ENCODE assay signal across 18 cellular contexts in the genomic region with DNA sequence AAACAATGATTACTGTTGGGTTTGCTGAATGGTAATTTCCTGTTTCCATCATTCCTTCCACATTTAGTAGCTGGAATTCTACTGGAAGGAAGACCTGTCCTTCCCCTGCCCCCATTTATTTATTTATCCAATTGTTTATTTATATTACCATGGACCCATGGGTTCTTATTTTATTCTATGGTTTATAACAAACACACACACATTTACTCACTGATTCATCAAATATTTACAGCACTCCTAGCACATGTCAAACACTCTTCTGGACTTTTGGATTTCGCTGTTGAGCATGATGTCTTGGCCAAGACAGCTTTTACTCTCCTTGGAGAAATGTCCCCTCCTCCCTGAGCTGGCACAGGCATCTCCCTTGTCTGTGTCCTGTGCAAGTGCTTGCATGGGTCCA.
"Had no signal": no experiment of that assay in that cellular context is flagged by ENCODE, and none has a peak within 500 bp of the region (broad histone marks: within the 10 kb centered on the region; RNA-seq: fewer than 3 reads in every experiment).

No MANE protein-coding gene starts in this region.

- DNase-seq: cortex of kidney; dorsolateral prefrontal cortex; effector CD8-positive, alpha-beta T cell; glutamatergic neuron; kidney; left colon; naive thymus-derived CD4-positive, alpha-beta T cell; nephron progenitor cell; spleen; stimulated activated CD4-positive, alpha-beta T cell treated with anti-CD3 and anti-CD28 coated beads, Interleukin-15, amount 100 ng/mL, for 24 hours; stimulated activated CD4-positive, alpha-beta T cell treated with anti-CD3 and anti-CD28 coated beads, Interleukin-1b, Interleukin-23, amount 100 ng/mL, for 48 hours; stimulated activated CD4-positive, alpha-beta T cell treated with anti-CD3 and anti-CD28 coated beads, Interleukin-4, amount 100 ng/mL, for 24 hours; tibial artery; upper lobe of left lung; uterus had no signal

- H3K4me1 ChIP-seq: spleen, upper lobe of left lung, uterus had no signal

- H3K4me3 ChIP-seq: dorsolateral prefrontal cortex, gastroesophageal sphincter, spleen, tibial artery, upper lobe of left lung, uterus had no signal

- FAIRE-seq: kidney had no signal

- ATAC-seq: gastroesophageal sphincter; left colon; naive thymus-derived CD4-positive, alpha-beta T cell; sciatic nerve had no signal

- H3K27me3 ChIP-seq: gastroesophageal sphincter, neutrophil, upper lobe of left lung, uterus had no signal

- H3K9me3 ChIP-seq: gastroesophageal sphincter, neutrophil, tibial artery, upper lobe of left lung, uterus had no signal

- H3K36me3 ChIP-seq: gastroesophageal sphincter, neutrophil, spleen, tibial artery, upper lobe of left lung, uterus had no signal

- H3K27ac ChIP-seq: dorsolateral prefrontal cortex, gastroesophageal sphincter, neutrophil, spleen, tibial artery, upper lobe of left lung, uterus had no signal
